31 cellular contexts compared by ENCODE assay signal in the genomic region with DNA sequence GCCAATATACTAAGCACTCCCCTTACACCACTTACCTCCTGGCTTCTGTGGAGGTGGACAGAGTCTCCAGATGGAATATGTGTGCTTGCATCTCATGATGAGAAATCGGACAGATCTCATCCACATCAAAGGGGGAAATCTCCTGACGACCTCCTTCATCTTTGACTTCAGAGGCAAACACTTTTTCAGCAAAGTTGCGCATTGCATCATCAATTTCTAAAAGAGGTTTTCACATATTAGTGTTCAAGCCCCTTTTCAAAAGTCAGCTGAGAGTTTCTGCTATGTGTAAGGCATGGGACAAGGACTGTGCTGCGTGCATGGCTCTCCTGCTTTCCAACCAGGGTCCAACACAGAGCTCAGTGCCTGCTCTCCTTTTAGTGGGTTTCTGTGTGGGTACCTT. TPM values are rescaled to one million over a fixed set of nuclear protein-coding genes. Genes with fewer than 3 reads are reported as not detected.
"Had no signal": no experiment of that assay in that cellular context is flagged by ENCODE, and none has a peak within 500 bp of the region (broad histone marks: within the 10 kb centered on the region; RNA-seq: fewer than 3 reads in every experiment).

No MANE protein-coding gene starts in this region.

- ATAC-seq: naive thymus-derived CD8-positive, alpha-beta T cell; natural killer cell treated with Interleukin-12 subunit alpha and Interleukin-12 subunit beta and Interleukin-15 and Interleukin-18, amount 100 ng/mL, for 72 hours; pancreas; right cardiac atrium; sciatic nerve; stimulated activated effector memory CD8-positive, alpha-beta T cell treated with anti-CD3 and anti-CD28 coated beads, Interleukin-12 subunit alpha, Interleukin-12 subunit beta, amount 100 ng/mL, for 72 hours; stimulated activated naive B cell treated with anti-CD40 and anti-IgM and Interleukin-4, amounts not matched to agents 10 μg/mL and 1 μg/mL and 100 μg/mL, for 72 hours had no signal

- FAIRE-seq: pancreas, small intestine, urothelium cell line had no signal

- H3K36me3 ChIP-seq: neutrophil, pancreas, prostate gland, stomach, thoracic aorta, thyroid gland, tibial nerve, upper lobe of left lung, vagina had no signal

- H3K27ac ChIP-seq: neutrophil, pancreas, prostate gland, stomach, thoracic aorta, thyroid gland, tibial nerve, upper lobe of left lung, vagina had no signal

- DNase-seq: naive thymus-derived CD8-positive, alpha-beta T cell; nephron progenitor cell; nucleus accumbens; pancreas; right cardiac atrium; small intestine; stimulated activated CD4-positive, alpha-beta T cell treated with anti-CD3 and anti-CD28 coated beads, Interleukin-15, amount 100 ng/mL, for 24 hours; stimulated activated CD4-positive, alpha-beta T cell treated with anti-CD3 and anti-CD28 coated beads, Interleukin-2, amount 100 ng/mL, for 24 hours; stimulated activated CD4-positive, alpha-beta T cell treated with anti-CD3 and anti-CD28 coated beads, Interleukin-2, amount 100 ng/mL, for 48 hours; stimulated activated CD4-positive, alpha-beta T cell treated with anti-CD3 and anti-CD28 coated beads, Interleukin-4, amount 100 ng/mL, for 24 hours; stimulated activated naive B cell treated with anti-CD40 and anti-IgM and Interleukin-4, amounts not matched to agents 10 μg/mL and 1 μg/mL and 100 μg/mL, for 72 hours; stimulated activated naive CD4-positive, alpha-beta T cell treated with Interleukin-2 at 50 U/mL for 16 hours; stomach; thyroid gland; trophoblast cell; upper lobe of left lung had no signal

- H3K9me3 ChIP-seq: neutrophil, pancreas, prostate gland, stomach, thoracic aorta, thyroid gland, tibial nerve, upper lobe of left lung, vagina had no signal

- H3K4me3 ChIP-seq: pancreas, prostate gland, stomach, thoracic aorta, thyroid gland, tibial nerve, upper lobe of left lung, vagina had no signal

- H3K27me3 ChIP-seq: pancreas, thyroid gland, upper lobe of left lung, vagina had no signal

- H3K4me1 ChIP-seq: pancreas, prostate gland, stomach, thyroid gland, tibial nerve, upper lobe of left lung, vagina had no signal

RNA-seq across cellular contexts. Expression of gene AMPD1, which starts 6.8 kb away (rescaled TPM):
- total RNA-seq: naive thymus-derived CD8-positive, alpha-beta T cell; natural killer cell treated with Interleukin-12 subunit alpha and Interleukin-12 subunit beta and Interleukin-15 and Interleukin-18, amount 100 ng/mL, for 72 hours; neural crest cell; omental fat pad; osteocyte; posterior vena cava; renal cortical epithelial cell; right cardiac atrium; sciatic nerve; stomach; temporal lobe; thyroid gland; tibial nerve; vagina had no signal
- polyA plus RNA-seq: naive thymus-derived CD8-positive, alpha-beta T cell; pancreas; right cardiac atrium had no signal
